ENCODE assay signal across 7 cellular contexts in the genomic region with DNA sequence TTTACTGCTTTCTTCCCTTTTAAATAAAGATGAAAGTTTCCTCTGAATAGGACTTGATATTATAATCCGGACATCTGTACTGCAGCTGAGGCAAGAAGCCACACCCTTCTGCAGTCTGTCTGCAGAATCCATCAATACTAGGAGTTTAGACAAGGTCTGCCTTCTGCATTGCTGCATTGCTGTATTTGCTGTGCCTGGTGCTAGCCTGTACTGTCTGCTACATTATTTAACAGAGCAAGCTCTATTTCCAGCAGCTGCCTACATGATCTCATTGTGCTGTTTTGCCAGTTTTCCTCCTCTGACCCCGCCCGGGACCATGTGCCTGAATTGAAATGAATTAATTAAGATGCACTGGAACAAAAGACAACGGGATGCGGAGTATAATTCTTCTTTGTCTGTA. TPM values are rescaled to one million over a fixed set of nuclear protein-coding genes. Genes with fewer than 3 reads are reported as not detected.
DNase-seq lines count a peak whose midpoint lies in the region; ATAC-seq and TF ChIP-seq lines count a peak whose summit lies in the region.

No MANE protein-coding gene starts in this region.

- H3K9me3 ChIP-seq in subcutaneous abdominal adipose tissue (ENCODE audit: control insufficient read depth in 5 of 5, low read length in 5 of 5) = no peaks in the 10 kb centered on the region

- DNase-seq in GM12865 (ENCODE audit: low read depth) = no peak
- DNase-seq in NCI-H446 treated with DMSO at 0.1 percent for 48 hours (lab: John Stamatoyannopoulos, UW) = peak; percentile 69
- DNase-seq in cerebellar nuclear complex (lab: John Stamatoyannopoulos, UW) = peak; percentile 66 to 92
- peak; percentile 24 for DNase-seq in left lobe of liver (ENCODE audit: low spot score)
- DNase-seq in GF-D8 (lab: John Stamatoyannopoulos, UW) = no peak
- no peak for DNase-seq in GM19238 (ENCODE audit: insufficient read length, low spot score)

- peaks cover 3 to 28% (median 16%) of the 10 kb centered on the region in 5 donors for H3K36me3 ChIP-seq in subcutaneous abdominal adipose tissue (ENCODE audit: control insufficient read depth in 5 of 5, insufficient read depth in 5 of 5, low read length in 5 of 5)

- no peak for TF ChIP-seq CTCF in GM12865 (IDR thresholded peaks at IDR 0.05; ENCODE audit: insufficient read depth, low read depth, low read length, missing control alignments)

- H3K9ac ChIP-seq in subcutaneous abdominal adipose tissue (ENCODE audit: low read length in 5 of 5) = no peak overlapping the region

- no peak for ATAC-seq in left lobe of liver

- H3K27ac ChIP-seq in subcutaneous abdominal adipose tissue (ENCODE audit: low read depth, low read length) = no peak overlapping the region

- peaks cover 0 to 21% (median 18%) of the 10 kb centered on the region in 5 donors for H3K4me1 ChIP-seq in subcutaneous abdominal adipose tissue (ENCODE audit: control insufficient read depth in 5 of 5, insufficient read depth in 5 of 5, low read length in 5 of 5)

- peak overlapping the region; percentile 74; the same call in 1 of the 2 replicates for H3K4me3 ChIP-seq in GM12865 (ENCODE audit: low read depth, low read length)
- peak overlapping the region; percentile 76 to 95 (median 90) for H3K4me3 ChIP-seq in subcutaneous abdominal adipose tissue (ENCODE audit: low read depth in 1 of 5, low read length in 5 of 5)

- H3K27me3 ChIP-seq in subcutaneous abdominal adipose tissue (ENCODE audit: control insufficient read depth in 5 of 5, insufficient read depth in 4 of 5, low read length in 5 of 5) = no peaks in the 10 kb centered on the region

RNA-seq across cellular contexts. Expression of gene TUBA1A, which starts 1.7 kb away (rescaled TPM):
- total RNA-seq in left lobe of liver = 4.8 TPM

RNA-seq across cellular contexts. Expression of gene TUBA1B, which starts 56.0 kb away (rescaled TPM):
- total RNA-seq in left lobe of liver = 144 TPM

Comparison
In these comparisons a context has a peak if more than half of its experiments do, and no peak if none do; other contexts are left out.
1. DNase-seq: peak in NCI-H446 treated with DMSO at 0.1 percent for 48 hours (single experiment), cerebellar nuclear complex (2 of 2) and left lobe of liver (single experiment); none in GM12865 (single experiment), GF-D8 (single experiment) and GM19238 (single experiment).